8 cellular contexts compared by ENCODE assay signal in the genomic region with DNA sequence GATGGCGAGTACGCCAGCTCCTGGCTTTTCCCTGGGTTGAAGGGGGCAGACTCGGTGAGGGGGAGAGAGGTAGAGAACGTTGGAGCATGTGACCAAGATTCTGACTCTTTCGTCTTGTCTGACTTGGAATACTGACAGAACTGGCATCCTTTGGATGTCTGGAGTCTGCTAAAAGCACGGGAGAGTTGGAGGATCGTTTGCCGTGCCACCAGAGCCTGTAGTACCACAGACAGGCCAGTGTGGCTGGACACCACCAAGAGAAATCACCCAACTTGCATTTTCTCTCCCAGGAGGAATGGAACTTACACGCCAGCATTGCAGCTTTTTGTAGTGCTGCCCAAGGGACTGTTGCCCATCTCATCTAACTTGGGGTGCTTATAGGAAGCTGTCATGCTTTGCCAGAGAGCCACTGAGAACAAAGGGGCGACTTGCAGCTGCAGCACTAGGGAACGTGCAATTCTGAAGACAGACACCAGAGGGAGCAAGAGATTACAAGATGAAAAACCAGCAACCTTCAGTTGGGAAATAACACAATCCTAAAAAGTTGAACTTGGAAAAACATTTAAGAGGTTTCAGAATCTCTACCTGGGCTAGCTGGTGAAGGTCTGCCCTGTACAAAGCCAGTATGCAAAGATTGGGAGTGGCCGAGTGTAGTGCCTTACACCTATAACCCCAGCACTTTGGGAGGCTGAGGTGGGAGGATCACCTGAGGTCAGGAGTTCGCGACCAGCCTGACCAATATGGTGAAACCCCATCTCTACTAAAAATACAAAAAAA. TPM values are rescaled to one million over a fixed set of nuclear protein-coding genes. Genes with fewer than 3 reads are reported as not detected.
DNase-seq lines count a peak whose midpoint lies in the region; ATAC-seq, FAIRE-seq and TF ChIP-seq lines count a peak whose summit lies in the region.

No MANE protein-coding gene starts in this region.

- H3K9me3 ChIP-seq in osteoblast (ENCODE audit: low read depth, low read length) (peaks cover 2% of the 10 kb centered on the region), aorta (ENCODE audit: control insufficient read depth, low read length) (no peaks in the 10 kb centered on the region)

- H3K36me3 ChIP-seq in osteoblast (ENCODE audit: insufficient read depth, low read length) = peaks cover 25% of the 10 kb centered on the region
- H3K36me3 ChIP-seq in aorta (ENCODE audit: control insufficient read depth in 1 of 2, insufficient read depth in 2 of 2, low read length in 1 of 2) = peaks cover 4 to 5% of the 10 kb centered on the region in 2 donors

- TF ChIP-seq CTCF in foreskin fibroblast (IDR thresholded peaks at IDR 0.05; ENCODE audit: low read depth, low read length) (peak; percentile 85), osteoblast (IDR thresholded peaks at IDR 0.05; ENCODE audit: extremely low read depth, low read depth, low read length) (peak; percentile 87)

- H3K27me3 ChIP-seq in osteoblast (ENCODE audit: insufficient read depth, low read length) (no peaks in the 10 kb centered on the region), aorta (ENCODE audit: control insufficient read depth in 1 of 2, insufficient read depth in 2 of 2, low read length in 1 of 2) (no peaks in the 10 kb centered on the region)

- ATAC-seq in aorta (ENCODE audit: low FRiP score) (peak; percentile 83), GM19463 (IDR thresholded peaks at IDR 0.05; ENCODE audit: unreplicated experiment) (no peak)

- WGBS in aorta, 2 donors = 56 to 58% methylated on average over 14 of the region's 14 CpGs

- FAIRE-seq in RCC 7860 (lab: Jason Lieb, UNC) = no peak

- H3K79me2 ChIP-seq in osteoblast (ENCODE audit: insufficient read depth, low read length) = no peaks in the 10 kb centered on the region

- H3K4me2 ChIP-seq in osteoblast (ENCODE audit: insufficient read depth, low read length) = no peak overlapping the region

- peak; percentile 8 for DNase-seq in DMS153 (lab: John Stamatoyannopoulos, UW)
- DNase-seq in Jurkat, Clone E6-1 (ENCODE audit: low read depth, low spot score) = peak; percentile 85
- peak; percentile 36 for DNase-seq in RCC 7860 (ENCODE audit: low spot score)
- DNase-seq in activated gamma-delta T cell treated with anti-CD3 and anti-CD28 coated beads, Interleukin-2, amount 50 U/mL, for 16 hours (ENCODE audit: low read depth) = peak; percentile 31
- DNase-seq in foreskin fibroblast = peak; percentile 60 to 86
- DNase-seq in osteoblast (ENCODE audit: insufficient read length, low spot score, missing footprints) = peak; percentile 77
- DNase-seq in aorta = no peak

- no peaks in the 10 kb centered on the region for H3K4me1 ChIP-seq in osteoblast (ENCODE audit: insufficient read depth, low read length)
- H3K4me1 ChIP-seq in aorta (ENCODE audit: control insufficient read depth in 1 of 2, insufficient read depth in 2 of 2, low read length in 2 of 2) = no peaks in the 10 kb centered on the region

- H3K27ac ChIP-seq in osteoblast (ENCODE audit: low read depth, low read length) = no peak overlapping the region
- no peak overlapping the region for H3K27ac ChIP-seq in aorta (ENCODE audit: low read depth in 1 of 2, low read length in 2 of 2)

- intact Hi-C loops in aorta (cut with DNase I) = loop anchor here (1.0 to 2.0 kb wide), 2 partner anchors 207 to 208 kb away; no protein-coding TSS in a partner anchor

- H3K4me3 ChIP-seq in Jurkat, Clone E6-1 (ENCODE audit: low read length) = no peak overlapping the region
- H3K4me3 ChIP-seq in foreskin fibroblast (ENCODE audit: low read depth in 1 of 2, low read length in 2 of 2) (no peak overlapping the region), osteoblast (ENCODE audit: insufficient read depth, low read length) (no peak overlapping the region), aorta (ENCODE audit: low read length in 2 of 2) (no peak overlapping the region)

- H2AFZ ChIP-seq in osteoblast (ENCODE audit: low read length) = no peak overlapping the region

- no peaks in the 10 kb centered on the region for H4K20me1 ChIP-seq in osteoblast (ENCODE audit: insufficient read depth, low read length)

RNA-seq across cellular contexts. Expression of a gene that starts 24.1 kb away (rescaled TPM):
- 115 TPM for polyA plus RNA-seq in Jurkat, Clone E6-1 (2012; ENCODE audit: insufficient read depth, insufficient read length)
- 94.5 and 114 TPM in 2 replicates for total RNA-seq in osteoblast
- total RNA-seq in aorta = 10 to 100 TPM; 53.9 to 62.0 TPM
- 10 to 100 TPM; 82.1 to 94.0 TPM for polyA plus RNA-seq in aorta

RNA-seq across cellular contexts. Expression of a gene that starts 24.4 kb away (rescaled TPM):
- 22.1 TPM for polyA plus RNA-seq in Jurkat, Clone E6-1 (2012; ENCODE audit: insufficient read depth, insufficient read length)
- total RNA-seq in osteoblast (9.7 and 10.1 TPM in 2 replicates), aorta (1 to 10 TPM; 3.9 to 7.3 TPM)
- polyA plus RNA-seq in aorta = 1 to 10 TPM; 2.6 to 2.8 TPM

Comparison
In these comparisons a context has a peak if more than half of its experiments do, and no peak if none do; other contexts are left out.
1. DNase-seq: peak in DMS153 (single experiment), Jurkat, Clone E6-1 (single experiment), RCC 7860 (single experiment), activated gamma-delta T cell treated with anti-CD3 and anti-CD28 coated beads, Interleukin-2, amount 50 U/mL, for 16 hours (single experiment), foreskin fibroblast (2 of 2) and osteoblast (single experiment); none in aorta (0 of 2).